ENCODE assay signal across 1 cellular context in genomic region chr5:87242242-87242641, GRCh38.
TF ChIP-seq lines count a peak whose summit lies in the region.

No MANE protein-coding gene starts in this region.

TF ChIP-seq in GM12878, 131 proteins besides CTCF, POLR2A, EP300 and RAD21 (continued from another document):
- TF ChIP-seq, protein P1, sequence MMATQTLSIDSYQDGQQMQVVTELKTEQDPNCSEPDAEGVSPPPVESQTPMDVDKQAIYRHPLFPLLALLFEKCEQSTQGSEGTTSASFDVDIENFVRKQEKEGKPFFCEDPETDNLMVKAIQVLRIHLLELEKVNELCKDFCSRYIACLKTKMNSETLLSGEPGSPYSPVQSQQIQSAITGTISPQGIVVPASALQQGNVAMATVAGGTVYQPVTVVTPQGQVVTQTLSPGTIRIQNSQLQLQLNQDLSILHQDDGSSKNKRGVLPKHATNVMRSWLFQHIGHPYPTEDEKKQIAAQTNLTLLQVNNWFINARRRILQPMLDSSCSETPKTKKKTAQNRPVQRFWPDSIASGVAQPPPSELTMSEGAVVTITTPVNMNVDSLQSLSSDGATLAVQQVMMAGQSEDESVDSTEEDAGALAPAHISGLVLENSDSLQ (IDR thresholded peaks at IDR 0.05) = 0 out of 2 replicates have a peak, but pooled peaks have one; percentile 11
